16 cellular contexts compared by ENCODE assay signal in genomic region chr22:36999463-36999862, GRCh38. TPM values are rescaled to one million over a fixed set of nuclear protein-coding genes. Genes with fewer than 3 reads are reported as not detected.
DNase-seq lines count a peak whose midpoint lies in the region; ATAC-seq and TF ChIP-seq lines count a peak whose summit lies in the region.
"Had no signal": no experiment of that assay in that cellular context is flagged by ENCODE, and none has a peak within 500 bp of the region (broad histone marks: within the 10 kb centered on the region; RNA-seq: fewer than 3 reads in every experiment).

No MANE protein-coding gene starts in this region.

- no peak overlapping the region for H2AFZ ChIP-seq in HCT116 (ENCODE audit: low read depth, low read length, poor library complexity, severe bottlenecking)

- POLR2A ChIA-PET in HCT116 (lab: Charles Lee) = interaction anchor here (0.6 to 0.9 kb wide), 2 partner anchors 230 to 1015 kb away, joined by 3 read pairs; no protein-coding TSS in a partner anchor

- TF ChIP-seq CTCF in HCT116 (IDR thresholded peaks at IDR 0.05 in 2 of 3, conservative IDR thresholded peaks at IDR 0.05 in 1 of 3; ENCODE audit: borderline replicate concordance in 1 of 3, insufficient read depth in 1 of 3, low read depth in 2 of 3, low read length in 2 of 3) = no peak

- no TSS peak for BruUV-seq in HCT116 (replicated peaks; lab: Mats Ljungman, UMichigan)

- no peaks in the 10 kb centered on the region for H3K36me3 ChIP-seq in HCT116 (ENCODE audit: control insufficient read depth in 1 of 2, insufficient read depth in 2 of 2, low read length in 2 of 2)

- H3K79me2 ChIP-seq in HCT116 (ENCODE audit: insufficient read depth, low read length) = no peaks in the 10 kb centered on the region

- TF ChIP-seq POLR2A in HCT116 (IDR thresholded peaks at IDR 0.05; ENCODE audit: borderline replicate concordance, extremely low read depth, insufficient read depth, insufficient read length) = no peak

- peak overlapping the region; percentile 71 for H3K4me2 ChIP-seq in HCT116 (ENCODE audit: low read length)
- H3K4me2 ChIP-seq: SK-N-SH had no signal

- H3K27me3 ChIP-seq in HCT116 (ENCODE audit: insufficient read depth, low read length) = no peaks in the 10 kb centered on the region

- RAD21 ChIA-PET in HCT116 (lab: Charles Lee; ENCODE audit: low non-redundant PET in 1 of 2, low total read pairs in 2 of 2, uncharacterized antibody in 2 of 2, unreplicated experiment in 2 of 2) = no interaction called here

- H3K27ac ChIP-seq in HCT116 (ENCODE audit: low read depth, low read length) = peak overlapping the region; percentile 56

- no peak for TF ChIP-seq RAD21 in HCT116 (IDR thresholded peaks at IDR 0.05; ENCODE audit: low read depth)

- no peak overlapping the region for H3K9ac ChIP-seq in HCT116 (ENCODE audit: low read length)
- H3K9ac ChIP-seq: SK-N-SH had no signal

- H3K4me1 ChIP-seq in HCT116 (ENCODE audit: control insufficient read depth in 1 of 2, insufficient read depth in 2 of 2, low read length in 2 of 2) = peaks cover 17 to 29% of the 10 kb centered on the region in 2 experiments

- peak overlapping the region in 1 of 2 experiments; percentile 20; a peak in 1 of 4 replicates for H3K4me3 ChIP-seq in HCT116 (replicated peaks in 1 of 2; ENCODE audit: low read depth in 1 of 2, low read length in 2 of 2)

- ATAC-seq in HCT116 (no peak), esophagus mucosa (peak; percentile 47), HG03097 (IDR thresholded peaks at IDR 0.05; ENCODE audit: low FRiP score, unreplicated experiment) (no peak)

- DNase-seq in Daoy (ENCODE audit: low read depth) = peak; percentile 40
- DNase-seq in HCT116 (ENCODE audit: low read depth, low spot score) = peak; percentile 37
- DNase-seq in renal cortical epithelial cell (ENCODE audit: low read depth) = peak; percentile 7
- no peak for DNase-seq in effector CD8-positive, alpha-beta T cell (lab: John Stamatoyannopoulos, UW)
- DNase-seq in HT-29 (ENCODE audit: low spot score) = no peak
- DNase-seq: Caco-2, GOT3, KBM-7, NCI-H1436 treated with DMSO at 0.1 percent for 48 hours, NCI-H2029 treated with DMSO at 0.1 percent for 48 hours, NCI-H510A treated with DMSO at 0.1 percent for 48 hours, NCI-H82, SHP77, SK-N-SH had no signal

- H4K20me1 ChIP-seq in HCT116 (ENCODE audit: insufficient read depth) = no peaks in the 10 kb centered on the region

- intact Hi-C loops in HCT116 (cut with micrococcal nuclease) = no loop called here

- no peaks in the 10 kb centered on the region for H3K9me3 ChIP-seq in HCT116 (ENCODE audit: control insufficient read depth in 1 of 2, insufficient read depth in 1 of 2, low read depth in 1 of 2, low read length in 2 of 2)
- H3K9me3 ChIP-seq: Caco-2, SK-N-SH had no signal

- no peaks in the 10 kb centered on the region for H3K9me2 ChIP-seq in HCT116 (ENCODE audit: insufficient read depth)
- H3K9me2 ChIP-seq: SK-N-SH had no signal

- CTCF ChIA-PET in HCT116 (lab: Charles Lee) = interaction anchor here (0.9 to 2.4 kb wide), 4 partner anchors 18 to 200 kb away, joined by 3 to 12 read pairs (median 4); no protein-coding TSS in a partner anchor

TF ChIP-seq in HCT116, 20 proteins besides CTCF, POLR2A, EP300 and RAD21:
- TF ChIP-seq TCF7L2 (IDR thresholded peaks at IDR 0.05; ENCODE audit: borderline replicate concordance, extremely low read depth, insufficient read depth, insufficient read length) (peak; percentile 32), SIN3A (IDR thresholded peaks at IDR 0.05; ENCODE audit: low read depth) (no peak), FOSL1 (IDR thresholded peaks at IDR 0.05; ENCODE audit: low read depth) (no peak)

RNA-seq across cellular contexts. Expression of gene TST, which starts 19.8 kb away (rescaled TPM):
- total RNA-seq in Daoy (2014; rRNA removed; shearing (Covaris generic)) = 27.6 and 30.8 TPM in 2 replicates
- total RNA-seq in HCT116 (2021; ENCODE audit: unreplicated experiment) (32.1 TPM), esophagus mucosa (83.2 TPM), renal cortical epithelial cell (39.2 and 81.8 TPM in 2 replicates)
- 30.4 and 32.5 TPM in 2 replicates for polyA plus RNA-seq in HCT116 (2012)
- total RNA-seq in HT-29 (2014; rRNA removed; shearing (Covaris generic)) = 165 and 167 TPM in 2 replicates

RNA-seq across cellular contexts. Expression of gene MPST, which starts 20.1 kb away (rescaled TPM):
- 66.4 and 67.3 TPM in 2 replicates for total RNA-seq in Daoy (2014; rRNA removed; shearing (Covaris generic))
- total RNA-seq in HCT116 (2021; ENCODE audit: unreplicated experiment) (68.6 TPM), esophagus mucosa (78.0 TPM), renal cortical epithelial cell (75.5 and 129 TPM in 2 replicates)
- polyA plus RNA-seq in HCT116 (2012) = 65.4 and 69.3 TPM in 2 replicates
- total RNA-seq in HT-29 (2014; rRNA removed; shearing (Covaris generic)) = 211 and 220 TPM in 2 replicates

RNA-seq across cellular contexts. Expression of gene KCTD17, which starts 52.1 kb away (rescaled TPM):
- total RNA-seq in Daoy (2014; rRNA removed; shearing (Covaris generic)) = 20.6 and 20.8 TPM in 2 replicates
- total RNA-seq in HCT116 (2021; ENCODE audit: unreplicated experiment) (23.4 TPM), esophagus mucosa (3.9 TPM), renal cortical epithelial cell (18.1 and 31.5 TPM in 2 replicates)
- 21.3 and 24.4 TPM in 2 replicates for polyA plus RNA-seq in HCT116 (2012)
- 5.5 and 11.1 TPM in 2 replicates for total RNA-seq in HT-29 (2014; rRNA removed; shearing (Covaris generic))

Comparison
In these comparisons a context has a peak if more than half of its experiments do, and no peak if none do; other contexts are left out.
1. DNase-seq: peak in Daoy (single experiment), HCT116 (single experiment) and renal cortical epithelial cell (single experiment); none in effector CD8-positive, alpha-beta T cell (single experiment) and HT-29 (single experiment).